Comparison of ENCODE assay signal across 1 cellular context in genomic region chr6:18262812-18263560, GRCh38.
TF ChIP-seq lines count a peak whose summit lies in the region.

No MANE protein-coding gene starts in this region.

TF ChIP-seq in K562, 482 proteins besides CTCF, POLR2A, EP300 and RAD21 (continued from another document and continues in another):
- TF ChIP-seq MBD2 (IDR thresholded peaks at IDR 0.05; ENCODE audit: borderline replicate concordance, low read depth) (no peak), SAP30 (IDR thresholded peaks at IDR 0.05; ENCODE audit: borderline replicate concordance, insufficient read depth, low read depth, low read length, poor library complexity, severe bottlenecking) (no peak), HDAC8 (tag; IDR thresholded peaks at IDR 0.05) (no peak), POLR2H (tag; IDR thresholded peaks at IDR 0.05; ENCODE audit: low read depth) (peak; percentile 11; the same call in 1 of the 2 replicates), ZNF561 (CRISPR knock-in tag; conservative IDR thresholded peaks at IDR 0.05) (no peak), ZSCAN29 (IDR thresholded peaks at IDR 0.05) (peak; percentile 83), SNIP1 (IDR thresholded peaks at IDR 0.05; ENCODE audit: low read depth) (0 out of 2 replicates have a peak, but pooled peaks have one; percentile 6), NR2C2 (CRISPR knock-in tag; IDR thresholded peaks at IDR 0.05) (no peak), NR2C2 (tag; IDR thresholded peaks at IDR 0.05) (peak; percentile 35; the same call in 1 of the 2 replicates), SP2 (IDR thresholded peaks at IDR 0.05; ENCODE audit: extremely low read depth, low read depth, low read length, poor library complexity, severe bottlenecking) (no peak), TARDBP (IDR thresholded peaks at IDR 0.05) (no peak), JUND (IDR thresholded peaks at IDR 0.05; ENCODE audit: borderline replicate concordance, low read depth, low read length) (no peak), JUND (tag; IDR thresholded peaks at IDR 0.05; ENCODE audit: borderline replicate concordance, low read depth, low read length) (no peak), TBP (optimal IDR thresholded peaks at IDR 0.05; ENCODE audit: low read depth, low read length) (no peak), FOXJ3 (CRISPR knock-in tag; IDR thresholded peaks at IDR 0.05) (no peak), PURB (CRISPR knock-in tag; IDR thresholded peaks at IDR 0.05; ENCODE audit: low read depth) (no peak), EHMT2 (IDR thresholded peaks at IDR 0.05) (no peak), PCBP2 (IDR thresholded peaks at IDR 0.05; ENCODE audit: low read depth, low read length, poor library complexity, severe bottlenecking) (no peak), HDAC3 (IDR thresholded peaks at IDR 0.05; ENCODE audit: borderline replicate concordance, partially characterized antibody) (no peak), NCOR1 (IDR thresholded peaks at IDR 0.05) (no peak), ZNF696 (CRISPR knock-in tag; conservative IDR thresholded peaks at IDR 0.05) (no peak), MYNN (IDR thresholded peaks at IDR 0.05) (no peak), MYNN (CRISPR knock-in tag; IDR thresholded peaks at IDR 0.05) (no peak), RBBP5 (IDR thresholded peaks at IDR 0.05; ENCODE audit: borderline replicate concordance, insufficient read depth, low read length, poor library complexity, severe bottlenecking) (peak; percentile 34), NBN (IDR thresholded peaks at IDR 0.05; ENCODE audit: low read depth) (no peak), THRA (IDR thresholded peaks at IDR 0.05) (no peak), MTA1 (IDR thresholded peaks at IDR 0.05; ENCODE audit: borderline replicate concordance) (no peak), NR4A1 (CRISPR knock-in tag; IDR thresholded peaks at IDR 0.05) (no peak), NR4A1 (tag; IDR thresholded peaks at IDR 0.05) (no peak), FOXK2 (conservative IDR thresholded peaks at IDR 0.05 in 1 of 2, IDR thresholded peaks at IDR 0.05 in 1 of 2; ENCODE audit: low read depth in 2 of 2) (no peak), ZNF584 (CRISPR knock-in tag; IDR thresholded peaks at IDR 0.05; ENCODE audit: low read depth) (no peak), ZNF277 (CRISPR knock-in tag; IDR thresholded peaks at IDR 0.05; ENCODE audit: borderline replicate concordance) (no peak), SIN3A (IDR thresholded peaks at IDR 0.05; ENCODE audit: borderline replicate concordance in 2 of 2, control insufficient read depth in 1 of 2, low read depth in 2 of 2, low read length in 2 of 2) (peak; percentile 5 to 50; a peak in 1 of 4 replicates), TAF9B (IDR thresholded peaks at IDR 0.05; ENCODE audit: partially characterized antibody) (no peak), POLR3G (IDR thresholded peaks at IDR 0.05; ENCODE audit: extremely low read depth, insufficient read length, insufficient replicate concordance) (no peak), ZFPM2 (CRISPR knock-in tag; IDR thresholded peaks at IDR 0.05) (no peak), U2AF2 (optimal IDR thresholded peaks at IDR 0.05; ENCODE audit: low read depth, low read length) (no peak), ZNF232 (CRISPR knock-in tag; IDR thresholded peaks at IDR 0.05) (0 out of 2 replicates have a peak, but pooled peaks have one; percentile 24), HSF4 (CRISPR knock-in tag; IDR thresholded peaks at IDR 0.05; ENCODE audit: borderline replicate concordance) (no peak), EP400 (IDR thresholded peaks at IDR 0.05) (0 out of 2 replicates have a peak, but pooled peaks have one; percentile 39), E2F6 (IDR thresholded peaks at IDR 0.05; ENCODE audit: borderline replicate concordance in 1 of 2, extremely low read depth in 1 of 2, insufficient read depth in 1 of 2, insufficient read length in 1 of 2, low read depth in 1 of 2, low read length in 1 of 2, poor library complexity in 1 of 2, severe bottlenecking in 1 of 2) (peak in 1 of 2 experiments; percentile 35), ATF1 (CRISPR knock-in tag; IDR thresholded peaks at IDR 0.05) (no peak), ATF1 (tag; IDR thresholded peaks at IDR 0.05) (no peak), ZKSCAN3 (CRISPR knock-in tag; IDR thresholded peaks at IDR 0.05) (peak; percentile 64; the same call in 1 of the 2 replicates), CHD1 (IDR thresholded peaks at IDR 0.05; ENCODE audit: low read length) (peak; percentile 77), L3MBTL2 (IDR thresholded peaks at IDR 0.05) (peak; percentile 54; the same call in 1 of the 2 replicates), CBX3 (IDR thresholded peaks at IDR 0.05; ENCODE audit: borderline replicate concordance in 1 of 2, low read length in 2 of 2) (peak in 1 of 2 experiments; percentile 10; a peak in 1 of 3 replicates), YBX1 (IDR thresholded peaks at IDR 0.05) (no peak), ZNF316 (IDR thresholded peaks at IDR 0.05) (0 out of 2 replicates have a peak, but pooled peaks have one; percentile 39), ZFX (CRISPR knock-in tag; IDR thresholded peaks at IDR 0.05) (no peak), BCOR (IDR thresholded peaks at IDR 0.05) (no peak), HNRNPH1 (optimal IDR thresholded peaks at IDR 0.05; ENCODE audit: low read depth, low read length) (no peak), CXXC5 (CRISPR knock-in tag; IDR thresholded peaks at IDR 0.05) (no peak), ZNF175 (CRISPR knock-in tag; IDR thresholded peaks at IDR 0.05; ENCODE audit: low read depth) (0 out of 2 replicates have a peak, but pooled peaks have one; percentile 15), MAZ (CRISPR knock-in tag; conservative IDR thresholded peaks at IDR 0.05 in 1 of 2, IDR thresholded peaks at IDR 0.05 in 1 of 2) (no peak), ESRRB (CRISPR knock-in tag; IDR thresholded peaks at IDR 0.05; ENCODE audit: borderline replicate concordance) (no peak), ELF1 (tag; IDR thresholded peaks at IDR 0.05) (peak; percentile 37; the same call in 1 of the 2 replicates), FOS (IDR thresholded peaks at IDR 0.05; ENCODE audit: extremely low read depth, insufficient read length) (no peak), C11orf30 (IDR thresholded peaks at IDR 0.05; ENCODE audit: low read depth) (0 out of 2 replicates have a peak, but pooled peaks have one; percentile 5), TOE1 (IDR thresholded peaks at IDR 0.05; ENCODE audit: borderline replicate concordance) (no peak), TOE1 (CRISPR knock-in tag; IDR thresholded peaks at IDR 0.05; ENCODE audit: borderline replicate concordance, low read depth) (no peak), ZBTB17 (CRISPR knock-in tag; IDR thresholded peaks at IDR 0.05) (no peak), ZNF644 (tag; IDR thresholded peaks at IDR 0.05; ENCODE audit: low read depth) (no peak), COPS2 (conservative IDR thresholded peaks at IDR 0.05) (no peak)
- TF ChIP-seq, protein P1, sequence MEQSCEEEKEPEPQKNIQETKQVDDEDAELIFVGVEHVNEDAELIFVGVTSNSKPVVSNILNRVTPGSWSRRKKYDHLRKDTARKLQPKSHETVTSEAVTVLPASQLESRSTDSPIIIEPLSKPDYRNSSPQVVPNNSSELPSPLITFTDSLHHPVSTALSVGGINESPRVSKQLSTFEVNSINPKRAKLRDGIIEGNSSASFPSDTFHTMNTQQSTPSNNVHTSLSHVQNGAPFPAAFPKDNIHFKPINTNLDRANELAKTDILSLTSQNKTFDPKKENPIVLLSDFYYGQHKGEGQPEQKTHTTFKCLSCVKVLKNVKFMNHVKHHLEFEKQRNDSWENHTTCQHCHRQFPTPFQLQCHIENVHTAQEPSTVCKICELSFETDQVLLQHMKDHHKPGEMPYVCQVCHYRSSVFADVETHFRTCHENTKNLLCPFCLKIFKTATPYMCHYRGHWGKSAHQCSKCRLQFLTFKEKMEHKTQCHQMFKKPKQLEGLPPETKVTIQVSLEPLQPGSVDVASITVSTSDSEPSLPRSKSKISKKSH (CRISPR knock-in tag; IDR thresholded peaks at IDR 0.05): no peak
- TF ChIP-seq, protein P2, sequence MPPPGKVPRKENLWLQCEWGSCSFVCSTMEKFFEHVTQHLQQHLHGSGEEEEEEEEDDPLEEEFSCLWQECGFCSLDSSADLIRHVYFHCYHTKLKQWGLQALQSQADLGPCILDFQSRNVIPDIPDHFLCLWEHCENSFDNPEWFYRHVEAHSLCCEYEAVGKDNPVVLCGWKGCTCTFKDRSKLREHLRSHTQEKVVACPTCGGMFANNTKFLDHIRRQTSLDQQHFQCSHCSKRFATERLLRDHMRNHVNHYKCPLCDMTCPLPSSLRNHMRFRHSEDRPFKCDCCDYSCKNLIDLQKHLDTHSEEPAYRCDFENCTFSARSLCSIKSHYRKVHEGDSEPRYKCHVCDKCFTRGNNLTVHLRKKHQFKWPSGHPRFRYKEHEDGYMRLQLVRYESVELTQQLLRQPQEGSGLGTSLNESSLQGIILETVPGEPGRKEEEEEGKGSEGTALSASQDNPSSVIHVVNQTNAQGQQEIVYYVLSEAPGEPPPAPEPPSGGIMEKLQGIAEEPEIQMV (tag; conservative IDR thresholded peaks at IDR 0.05; ENCODE audit: low read depth): no peak
- TF ChIP-seq, protein P3, sequence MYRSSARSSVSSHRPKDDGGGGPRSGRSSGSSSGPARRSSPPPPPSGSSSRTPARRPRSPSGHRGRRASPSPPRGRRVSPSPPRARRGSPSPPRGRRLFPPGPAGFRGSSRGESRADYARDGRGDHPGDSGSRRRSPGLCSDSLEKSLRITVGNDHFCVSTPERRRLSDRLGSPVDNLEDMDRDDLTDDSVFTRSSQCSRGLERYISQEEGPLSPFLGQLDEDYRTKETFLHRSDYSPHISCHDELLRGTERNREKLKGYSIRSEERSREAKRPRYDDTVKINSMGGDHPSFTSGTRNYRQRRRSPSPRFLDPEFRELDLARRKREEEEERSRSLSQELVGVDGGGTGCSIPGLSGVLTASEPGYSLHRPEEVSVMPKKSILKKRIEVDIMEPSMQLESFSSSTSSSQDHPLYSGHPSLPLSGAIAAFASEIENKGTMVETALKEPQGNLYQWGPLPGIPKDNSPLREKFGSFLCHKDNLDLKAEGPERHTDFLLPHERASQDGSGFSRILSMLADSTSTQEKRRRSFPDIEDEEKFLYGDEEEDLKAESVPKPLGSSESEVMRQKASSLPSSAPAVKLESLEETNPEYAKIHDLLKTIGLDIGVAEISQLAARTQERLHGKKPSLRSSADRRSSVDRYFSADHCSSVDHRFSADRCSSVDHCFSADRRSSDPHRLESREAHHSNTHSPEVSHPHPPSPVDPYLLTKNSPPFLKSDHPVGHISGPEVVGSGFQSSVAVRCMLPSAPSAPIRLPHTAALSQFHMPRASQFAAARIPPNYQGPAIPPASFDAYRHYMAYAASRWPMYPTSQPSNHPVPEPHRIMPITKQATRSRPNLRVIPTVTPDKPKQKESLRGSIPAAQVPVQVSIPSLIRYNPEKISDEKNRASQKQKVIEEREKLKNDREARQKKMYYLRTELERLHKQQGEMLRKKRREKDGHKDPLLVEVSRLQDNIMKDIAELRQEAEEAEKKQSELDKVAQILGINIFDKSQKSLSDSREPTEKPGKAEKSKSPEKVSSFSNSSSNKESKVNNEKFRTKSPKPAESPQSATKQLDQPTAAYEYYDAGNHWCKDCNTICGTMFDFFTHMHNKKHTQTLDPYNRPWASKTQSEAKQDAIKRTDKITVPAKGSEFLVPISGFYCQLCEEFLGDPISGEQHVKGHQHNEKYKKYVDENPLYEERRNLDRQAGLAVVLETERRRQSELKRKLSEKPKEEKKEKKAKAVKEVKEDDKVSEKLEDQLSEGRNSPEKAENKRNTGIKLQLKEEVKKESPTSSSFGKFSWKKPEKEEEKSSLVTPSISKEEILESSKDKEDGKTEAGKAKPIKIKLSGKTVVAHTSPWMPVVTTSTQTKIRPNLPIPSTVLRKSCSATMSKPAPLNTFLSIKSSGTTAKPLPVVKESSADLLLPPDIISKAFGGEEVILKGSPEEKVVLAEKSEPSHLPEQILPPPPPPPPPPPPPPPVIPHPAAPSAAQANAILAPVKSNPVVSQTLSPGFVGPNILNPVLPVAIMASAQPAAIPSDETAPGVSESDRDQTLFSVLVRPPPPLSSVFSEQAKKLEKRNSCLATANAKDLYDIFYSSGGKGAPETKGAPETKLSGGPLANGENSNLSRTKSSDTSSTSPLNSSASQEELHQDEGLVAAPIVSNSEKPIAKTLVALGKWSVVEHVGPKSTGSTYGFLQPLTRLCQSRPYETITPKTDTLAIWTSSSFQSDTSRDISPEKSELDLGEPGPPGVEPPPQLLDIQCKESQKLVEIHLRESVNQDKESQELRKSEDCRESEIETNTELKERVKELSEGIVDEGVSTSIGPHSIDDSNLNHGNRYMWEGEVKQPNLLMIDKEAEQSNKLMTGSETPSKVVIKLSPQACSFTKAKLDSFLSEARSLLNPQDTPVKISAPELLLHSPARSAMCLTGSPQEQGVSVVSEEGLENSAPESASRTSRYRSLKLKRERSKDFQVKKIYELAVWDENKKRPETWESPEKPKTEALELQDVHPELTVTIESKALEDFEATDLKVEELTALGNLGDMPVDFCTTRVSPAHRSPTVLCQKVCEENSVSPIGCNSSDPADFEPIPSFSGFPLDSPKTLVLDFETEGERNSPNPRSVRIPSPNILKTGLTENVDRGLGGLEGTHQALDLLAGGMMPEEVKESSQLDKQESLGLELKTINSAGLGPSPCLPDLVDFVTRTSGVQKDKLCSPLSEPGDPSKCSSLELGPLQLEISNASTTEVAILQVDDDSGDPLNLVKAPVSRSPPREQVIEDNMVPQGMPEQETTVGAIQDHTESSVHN (IDR thresholded peaks at IDR 0.05; ENCODE audit: borderline replicate concordance in 1 of 2, low read depth in 1 of 2): no peak
